8 cellular contexts compared by ENCODE assay signal in the genomic region with DNA sequence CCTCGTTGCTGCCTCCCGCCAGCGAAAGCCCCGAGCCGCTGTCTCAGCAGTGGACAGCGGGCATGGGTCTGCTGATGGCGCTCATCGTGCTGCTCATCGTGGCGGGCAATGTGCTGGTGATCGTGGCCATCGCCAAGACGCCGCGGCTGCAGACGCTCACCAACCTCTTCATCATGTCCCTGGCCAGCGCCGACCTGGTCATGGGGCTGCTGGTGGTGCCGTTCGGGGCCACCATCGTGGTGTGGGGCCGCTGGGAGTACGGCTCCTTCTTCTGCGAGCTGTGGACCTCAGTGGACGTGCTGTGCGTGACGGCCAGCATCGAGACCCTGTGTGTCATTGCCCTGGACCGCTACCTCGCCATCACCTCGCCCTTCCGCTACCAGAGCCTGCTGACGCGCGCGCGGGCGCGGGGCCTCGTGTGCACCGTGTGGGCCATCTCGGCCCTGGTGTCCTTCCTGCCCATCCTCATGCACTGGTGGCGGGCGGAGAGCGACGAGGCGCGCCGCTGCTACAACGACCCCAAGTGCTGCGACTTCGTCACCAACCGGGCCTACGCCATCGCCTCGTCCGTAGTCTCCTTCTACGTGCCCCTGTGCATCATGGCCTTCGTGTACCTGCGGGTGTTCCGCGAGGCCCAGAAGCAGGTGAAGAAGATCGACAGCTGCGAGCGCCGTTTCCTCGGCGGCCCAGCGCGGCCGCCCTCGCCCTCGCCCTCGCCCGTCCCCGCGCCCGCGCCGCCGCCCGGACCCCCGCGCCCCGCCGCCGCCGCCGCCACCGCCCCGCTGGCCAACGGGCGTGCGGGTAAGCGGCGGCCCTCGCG. TPM values are rescaled to one million over a fixed set of nuclear protein-coding genes. Genes with fewer than 3 reads are reported as not detected.
DNase-seq lines count a peak whose midpoint lies in the region; ATAC-seq, FAIRE-seq and TF ChIP-seq lines count a peak whose summit lies in the region.

No MANE protein-coding gene starts in this region.

- peaks cover 18% of the 10 kb centered on the region for H3K4me1 Mint-ChIP-seq in activated naive CD8-positive, alpha-beta T cell treated with anti-CD3 and anti-CD28 coated beads, Interleukin-2, amount 10 ng/mL, durations not matched to agents 7 days and 5 days

- POLR2A ChIA-PET in activated naive CD8-positive, alpha-beta T cell treated with anti-CD3 and anti-CD28 coated beads, Interleukin-2, amount 10 ng/mL, durations not matched to agents 7 days and 5 days (lab: Charles Lee): no interaction called here
- POLR2A ChIA-PET in HepG2 (lab: Yijun Ruan, JAX): no interaction called here

- no peaks in the 10 kb centered on the region for H4K20me1 ChIP-seq in HepG2 (ENCODE audit: insufficient read depth, low read length)

- H3K9me3 Mint-ChIP-seq in activated naive CD8-positive, alpha-beta T cell treated with anti-CD3 and anti-CD28 coated beads, Interleukin-2, amount 10 ng/mL, durations not matched to agents 7 days and 5 days: no peaks in the 10 kb centered on the region

- peak; percentile 7 for ATAC-seq in activated naive CD8-positive, alpha-beta T cell treated with anti-CD3 and anti-CD28 coated beads, Interleukin-2, amount 10 ng/mL, durations not matched to agents 7 days and 5 days (ENCODE audit: low read depth)
- no peak for ATAC-seq in HepG2
- no peak for ATAC-seq in HG03175 (IDR thresholded peaks at IDR 0.05; ENCODE audit: unreplicated experiment)

- no peak overlapping the region for H2AFZ ChIP-seq in HepG2 (ENCODE audit: low read length)

- intact Hi-C loops in HepG2 (cut with micrococcal nuclease; ENCODE audit: unreplicated experiment): no loop called here

- H3K9me3 ChIP-seq in HepG2 (ENCODE audit: low read length): no peaks in the 10 kb centered on the region
- H3K9me3 ChIP-seq in suprapubic skin: no peaks in the 10 kb centered on the region

- H3K36me3 Mint-ChIP-seq in activated naive CD8-positive, alpha-beta T cell treated with anti-CD3 and anti-CD28 coated beads, Interleukin-2, amount 10 ng/mL, durations not matched to agents 7 days and 5 days: peaks cover 1% of the 10 kb centered on the region

- no peak for TF ChIP-seq RAD21 in HepG2 (CRISPR knock-in tag; IDR thresholded peaks at IDR 0.05)

- 0 out of 2 replicates have a peak, but pooled peaks cover 4% of the 10 kb centered on the region for H3K4me1 ChIP-seq in HepG2 (ENCODE audit: insufficient read depth, low read length)
- H3K4me1 ChIP-seq in suprapubic skin: peaks cover 27% of the 10 kb centered on the region

- DNase-seq in NCI-H748 (lab: John Stamatoyannopoulos, UW; ENCODE audit: unreplicated experiment): peak; percentile 56
- no peak for DNase-seq in NCI-H748 treated with DMSO at 0.1 percent for 48 hours (lab: John Stamatoyannopoulos, UW)
- DNase-seq in activated naive CD8-positive, alpha-beta T cell treated with anti-CD3 and anti-CD28 coated beads, Interleukin-2, amount 10 ng/mL, durations not matched to agents 7 days and 5 days: peak; percentile 56
- DNase-seq in HepG2 (ENCODE audit: low spot score): no peak
- no peak for DNase-seq in suprapubic skin (ENCODE audit: low spot score in 2 of 2)
- DNase-seq in NCI-H1092 treated with DMSO at 0.1 percent for 48 hours (lab: John Stamatoyannopoulos, UW): no peak
- DNase-seq in NCI-H82 treated with DMSO at 0.1 percent for 48 hours (lab: John Stamatoyannopoulos, UW; ENCODE audit: unreplicated experiment): no peak

- H3K4me3 ChIP-seq in HepG2 (replicated peaks in 1 of 3; ENCODE audit: insufficient read depth in 1 of 3, low read depth in 2 of 3, low read length in 3 of 3): peak overlapping the region in 1 of 3 experiments; percentile 55; a peak in 2 of 6 replicates
- peak overlapping the region; percentile 55 for H3K4me3 ChIP-seq in suprapubic skin

- H3K36me3 ChIP-seq in HepG2 (replicated peaks in 1 of 2; ENCODE audit: control insufficient read depth in 1 of 2, insufficient read depth in 2 of 2, low read length in 2 of 2) (no peaks in the 10 kb centered on the region), suprapubic skin (no peaks in the 10 kb centered on the region)

- H3K27me3 Mint-ChIP-seq in activated naive CD8-positive, alpha-beta T cell treated with anti-CD3 and anti-CD28 coated beads, Interleukin-2, amount 10 ng/mL, durations not matched to agents 7 days and 5 days: peaks cover 88% of the 10 kb centered on the region

- TF ChIP-seq CTCF in HepG2 (CRISPR knock-in tag; IDR thresholded peaks at IDR 0.05) (no peak), suprapubic skin (IDR thresholded peaks at IDR 0.05) (no peak)

- in situ Hi-C loops in HepG2 (cut with HindIII; ENCODE audit: extremely low pct_ligation_motif_present, low pct_unique_long_range_greater_than_20kb): no loop called here

- H3K4me3 Mint-ChIP-seq in activated naive CD8-positive, alpha-beta T cell treated with anti-CD3 and anti-CD28 coated beads, Interleukin-2, amount 10 ng/mL, durations not matched to agents 7 days and 5 days: peak overlapping the region; percentile 78

- H3K79me2 ChIP-seq in HepG2 (ENCODE audit: insufficient read depth, low read length): no peaks in the 10 kb centered on the region

- no peak overlapping the region for H3K27ac Mint-ChIP-seq in activated naive CD8-positive, alpha-beta T cell treated with anti-CD3 and anti-CD28 coated beads, Interleukin-2, amount 10 ng/mL, durations not matched to agents 7 days and 5 days

- BruUV-seq in HepG2 (replicated peaks; lab: Mats Ljungman, UMichigan): no TSS peak

- CTCF ChIA-PET in HepG2 (lab: Yijun Ruan, JAX; ENCODE audit: low intra/inter-chr PET ratio, low total read pairs): no interaction called here

- H3K9ac ChIP-seq in HepG2 (ENCODE audit: insufficient read depth, low read depth, low read length): no peak overlapping the region

- H3K27me3 ChIP-seq in HepG2 (ENCODE audit: control insufficient read depth in 1 of 2, insufficient read depth in 2 of 2, low read length in 2 of 2) (peaks cover 7 to 42% of the 10 kb centered on the region in 2 experiments; a peak in 3 of 5 replicates), suprapubic skin (peaks cover 39% of the 10 kb centered on the region)

- FAIRE-seq in HepG2 (lab: Jason Lieb, UNC): no peak

- TF ChIP-seq POLR2A in HepG2 (IDR thresholded peaks at IDR 0.05; ENCODE audit: insufficient read depth in 1 of 2, low read depth in 2 of 2, low read length in 2 of 2) (no peak), suprapubic skin (IDR thresholded peaks at IDR 0.05) (no peak)

- TF ChIP-seq EP300 in HepG2 (IDR thresholded peaks at IDR 0.05; ENCODE audit: low read depth in 2 of 2, low read length in 2 of 2): no peak
- TF ChIP-seq EP300 in HepG2 (CRISPR knock-in tag; IDR thresholded peaks at IDR 0.05; ENCODE audit: borderline replicate concordance): no peak
- TF ChIP-seq EP300 in suprapubic skin (IDR thresholded peaks at IDR 0.05): no peak

- 87% methylated on average over 82 of the region's 98 CpGs for WGBS in HepG2 (ENCODE audit: low lambda C conversion rate)
- WGBS in suprapubic skin: 0% methylated on average over 1 of the region's 98 CpGs

- H3K27ac ChIP-seq in HepG2 (ENCODE audit: extremely low read length, insufficient read depth, low read length) (no peak overlapping the region), suprapubic skin (peak overlapping the region; percentile 80)

- H3K4me2 ChIP-seq in HepG2 (ENCODE audit: low read depth, low read length): peak overlapping the region; percentile 39; the same call in 1 of the 2 replicates

TF ChIP-seq in HepG2, 621 proteins besides CTCF, POLR2A, EP300 and RAD21:
- TF ChIP-seq DNMT1 (CRISPR knock-in tag; IDR thresholded peaks at IDR 0.05): peak; percentile 62; the same call in 1 of the 2 replicates
- no peak for TF ChIP-seq EED (CRISPR knock-in tag; IDR thresholded peaks at IDR 0.05)

RNA-seq across cellular contexts. Expression of a gene that starts 0.8 kb away (rescaled TPM):
- 1 to 10 TPM in 1 of 2 experiments, under 1 TPM in 1; 0.91 to 1.0 TPM for total RNA-seq in activated naive CD8-positive, alpha-beta T cell treated with anti-CD3 and anti-CD28 coated beads, Interleukin-2, amount 10 ng/mL, durations not matched to agents 7 days and 5 days
- total RNA-seq in HepG2 (2016; rRNA removed; fragmentation: Illumina TruSeq; extraction: Trizol) (0.07 TPM in 1 of 2 replicates, not detected in the other), suprapubic skin (1 to 10 TPM in 3 of 4 donors, under 1 TPM in 1; 0.56 to 1.4 (median 1.1) TPM)
- not detected in 2 replicates for total RNA-seq in HepG2 (2016; cell fraction: cytosol; rRNA removed; fragmentation: Illumina TruSeq; extraction: Trizol; ENCODE audit: low read depth)
- total RNA-seq in HepG2 (2016; cell fraction: insoluble cytoplasmic fraction; rRNA removed; fragmentation: Illumina TruSeq; extraction: Trizol): not detected in 2 replicates
- total RNA-seq in HepG2 (2016; cell fraction: membrane; rRNA removed; fragmentation: Illumina TruSeq; extraction: Trizol): not detected in 2 replicates
- not detected in 2 replicates for total RNA-seq in HepG2 (2016; cell fraction: nucleus; rRNA removed; fragmentation: Illumina TruSeq; extraction: Trizol)
- not detected in 2 replicates for polyA plus RNA-seq in HepG2 (2011; rRNA removed)
- not detected in 2 replicates for polyA plus RNA-seq in HepG2 (2011; cell fraction: cytosol; rRNA removed)
- polyA plus RNA-seq in HepG2 (2011; cell fraction: nucleus; rRNA removed): not detected in 2 replicates
- not detected in 2 replicates for polyA plus RNA-seq in HepG2 (2012)
- polyA plus RNA-seq in HepG2 (2016; cell fraction: cytosol; fragmentation: Illumina TruSeq; extraction: Trizol; ENCODE audit: low read depth): not detected in 2 replicates
- not detected in 2 replicates for polyA plus RNA-seq in HepG2 (2016; cell fraction: insoluble cytoplasmic fraction; fragmentation: Illumina TruSeq; extraction: Trizol; ENCODE audit: low read depth)
- not detected in 2 replicates for polyA plus RNA-seq in HepG2 (2016; cell fraction: membrane; fragmentation: Illumina TruSeq; extraction: Trizol; ENCODE audit: low read depth)
- not detected in 2 replicates for polyA plus RNA-seq in HepG2 (2016; cell fraction: nucleus; fragmentation: Illumina TruSeq; extraction: Trizol; ENCODE audit: insufficient read depth, low read depth)
- 0.07 TPM in 1 of 2 replicates, not detected in the other for polyA minus RNA-seq in HepG2 (2011; rRNA and poly(A)+ RNA removed; ENCODE audit: low replicate concordance)
- not detected in 2 replicates for polyA minus RNA-seq in HepG2 (2011; cell fraction: cytosol; rRNA and poly(A)+ RNA removed)
- not detected in 2 replicates for polyA minus RNA-seq in HepG2 (2011; cell fraction: nucleus; rRNA and poly(A)+ RNA removed)

Comparison
In these comparisons a context has a peak if more than half of its experiments do, and no peak if none do; other contexts are left out.
1. DNase-seq: peak in NCI-H748 (single experiment) and activated naive CD8-positive, alpha-beta T cell treated with anti-CD3 and anti-CD28 coated beads, Interleukin-2, amount 10 ng/mL, durations not matched to agents 7 days and 5 days (single experiment); none in NCI-H748 treated with DMSO at 0.1 percent for 48 hours (single experiment), HepG2 (single experiment), suprapubic skin (0 of 2), NCI-H1092 treated with DMSO at 0.1 percent for 48 hours (single experiment) and NCI-H82 treated with DMSO at 0.1 percent for 48 hours (single experiment).